In the genomic region with DNA sequence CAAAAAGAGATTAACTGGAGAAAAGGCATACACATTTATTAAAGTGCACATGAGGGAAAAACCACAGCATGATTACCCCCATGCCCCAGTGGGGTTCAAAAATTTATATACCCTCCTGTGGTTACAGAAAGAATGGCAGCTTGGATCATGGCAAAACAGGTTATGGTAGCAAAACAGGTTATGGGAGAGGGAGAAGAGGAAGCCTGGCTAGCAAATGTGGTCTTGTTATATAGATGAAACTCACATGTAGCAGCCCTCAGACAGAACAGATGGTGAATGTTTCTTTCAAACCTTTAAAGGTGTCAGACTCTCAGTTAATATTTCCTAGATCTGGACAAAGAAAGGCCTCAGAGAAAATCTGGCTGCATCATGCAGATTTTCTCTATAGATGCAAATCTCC, we compare ENCODE assay signal across 15 cellular contexts.
DNase-seq lines count a peak whose midpoint lies in the region; ATAC-seq, FAIRE-seq and TF ChIP-seq lines count a peak whose summit lies in the region.
"Had no signal": no experiment of that assay in that cellular context is flagged by ENCODE, and none has a peak within 500 bp of the region (broad histone marks: within the 10 kb centered on the region; RNA-seq: fewer than 3 reads in every experiment).

No MANE protein-coding gene starts in this region.

- H4K91ac ChIP-seq in H1 (replicated peaks; ENCODE audit: insufficient read length, low read length): no peak overlapping the region

- H3K79me1 ChIP-seq in H1 (ENCODE audit: low read depth, low read length): no peaks in the 10 kb centered on the region; the same call in 1 of the 2 replicates

- TF ChIP-seq EP300 in H1 (IDR thresholded peaks at IDR 0.05; ENCODE audit: borderline replicate concordance in 1 of 2, low read depth in 2 of 2, low read length in 2 of 2): no peak

- peaks cover 7 to 8% of the 10 kb centered on the region in 2 experiments; a peak in 3 of 4 replicates for H3K9me3 ChIP-seq in H1 (ENCODE audit: insufficient read depth in 2 of 2, low read depth in 1 of 2, low read length in 1 of 2)

- H2BK12ac ChIP-seq in H1 (ENCODE audit: low read depth, low read length): no peak overlapping the region

- H3K18ac ChIP-seq in H1 (ENCODE audit: extremely low read depth, low read length): no peak overlapping the region

- peak; percentile 51 for ATAC-seq in GM19455 (IDR thresholded peaks at IDR 0.05; ENCODE audit: unreplicated experiment)
- ATAC-seq in HG03097 (IDR thresholded peaks at IDR 0.05; ENCODE audit: low FRiP score, unreplicated experiment): peak; percentile 65
- ATAC-seq: activated CD8-positive, alpha-beta T cell treated with anti-CD3 and anti-CD28 coated beads, Interleukin-2, amount 10 ng/mL, durations not matched to agents 7 days and 5 days; effector memory CD8-positive, alpha-beta T cell; gastroesophageal sphincter had no signal

- no peak overlapping the region for H3K4me2 ChIP-seq in H1 (ENCODE audit: insufficient read depth in 1 of 2, low read depth in 2 of 2, low read length in 2 of 2)

- TF ChIP-seq CTCF in H1 (IDR thresholded peaks at IDR 0.05; ENCODE audit: control extremely low read depth in 1 of 3, insufficient read depth in 1 of 3, low read depth in 1 of 3, low read length in 3 of 3): no peak

- no peak overlapping the region for H2AK5ac ChIP-seq in H1 (ENCODE audit: low read depth, low read length)

- no peak overlapping the region for H2BK5ac ChIP-seq in H1 (ENCODE audit: low read depth, low read length)

- POLR2A ChIA-PET in H1 (lab: Charles Lee; ENCODE audit: partially characterized antibody): no interaction called here

- DNase-seq in GM18507 (ENCODE audit: extremely low spot score, insufficient read length, low read depth): no peak
- no peak for DNase-seq in H1 (ENCODE audit: low read depth in 1 of 2, low spot score in 2 of 2)
- DNase-seq in stimulated activated CD4-positive, alpha-beta T cell treated with anti-CD3 and anti-CD28 coated beads, Interleukin-1b, Interleukin-23, amount 100 ng/mL, for 48 hours: no peak
- no peak for DNase-seq in ecto neural progenitor cell (ENCODE audit: low spot score)
- DNase-seq in T1000 (lab: John Stamatoyannopoulos, UW): no peak
- no peak for DNase-seq in urothelium cell line (ENCODE audit: low spot score)
- DNase-seq: activated CD8-positive, alpha-beta T cell treated with anti-CD3 and anti-CD28 coated beads, Interleukin-2, amount 10 ng/mL, durations not matched to agents 7 days and 5 days; activated gamma-delta T cell; DND-41; effector memory CD8-positive, alpha-beta T cell; NCI-H1436; stimulated activated CD4-positive, alpha-beta T cell treated with anti-CD3 and anti-CD28 coated beads, Interleukin-2, amount 100 ng/mL, for 48 hours had no signal

- H3K9ac ChIP-seq in H1 (replicated peaks in 1 of 4; ENCODE audit: extremely low read depth in 1 of 4, low read depth in 3 of 4, low read length in 3 of 4): no peak overlapping the region

- H2AFZ ChIP-seq in H1 (ENCODE audit: low read length): no peak overlapping the region

- H3K36me3 ChIP-seq in H1 (ENCODE audit: control insufficient read depth in 2 of 4, insufficient read depth in 4 of 4, low read length in 3 of 4): no peaks in the 10 kb centered on the region

- no peak overlapping the region for H4K8ac ChIP-seq in H1 (ENCODE audit: extremely low read depth, insufficient read depth, low read length)

- no peaks in the 10 kb centered on the region for H3K23me2 ChIP-seq in H1 (ENCODE audit: low read depth, low read length)

- H3K4me1 ChIP-seq in H1 (replicated peaks in 1 of 4; ENCODE audit: control insufficient read depth in 3 of 4, insufficient read depth in 4 of 4, low read length in 3 of 4): peaks cover 2 to 5% (median 3%) of the 10 kb centered on the region in 4 experiments; a peak in 3 of 7 replicates
- H3K4me1 ChIP-seq: gastroesophageal sphincter had no signal

- no peak overlapping the region for H3K4me3 ChIP-seq in H1 (ENCODE audit: extremely low read depth in 1 of 4, insufficient read depth in 2 of 4, low read depth in 3 of 4, low read length in 4 of 4)
- H3K4me3 ChIP-seq: gastroesophageal sphincter had no signal

- no peak overlapping the region for H3K27ac ChIP-seq in H1 (ENCODE audit: low read depth, low read length)
- H3K27ac ChIP-seq: gastroesophageal sphincter had no signal

- no peaks in the 10 kb centered on the region for H4K20me1 ChIP-seq in H1 (replicated peaks in 1 of 2; ENCODE audit: control insufficient read depth in 1 of 2, insufficient read depth in 2 of 2, low read length in 2 of 2)

- H3K56ac ChIP-seq in H1 (replicated peaks; ENCODE audit: insufficient read length, low read depth, low read length): no peak overlapping the region

- no peak overlapping the region for H3K14ac ChIP-seq in H1 (ENCODE audit: insufficient read length)

- no peak overlapping the region for H3K23ac ChIP-seq in H1 (ENCODE audit: insufficient read length)

- TF ChIP-seq RAD21 in H1 (IDR thresholded peaks at IDR 0.05 in 1 of 2, conservative IDR thresholded peaks at IDR 0.05 in 1 of 2; ENCODE audit: low read depth in 2 of 2, low read length in 2 of 2): no peak

- H2BK15ac ChIP-seq in H1 (ENCODE audit: low read length): no peak overlapping the region

- H3K79me2 ChIP-seq in H1 (ENCODE audit: control insufficient read depth in 1 of 2, insufficient read depth in 2 of 2, low read length in 2 of 2): no peaks in the 10 kb centered on the region

- H2BK120ac ChIP-seq in H1 (replicated peaks; ENCODE audit: low read depth, low read length): no peak overlapping the region

- peak; percentile 64 for FAIRE-seq in GM18507 (lab: Jason Lieb, UNC)
- peak; percentile 13 for FAIRE-seq in H1 (lab: Jason Lieb, UNC)
- no peak for FAIRE-seq in urothelium cell line (lab: Jason Lieb, UNC)

- TF ChIP-seq POLR2A in H1 (IDR thresholded peaks at IDR 0.05; ENCODE audit: control extremely low read depth in 1 of 2, low read depth in 2 of 2, low read length in 2 of 2): no peak

- H3K27me3 ChIP-seq in H1 (replicated peaks in 1 of 4; ENCODE audit: control insufficient read depth in 3 of 4, extremely low read depth in 1 of 4, insufficient read depth in 3 of 4, low read length in 3 of 4): no peaks in the 10 kb centered on the region
- H3K27me3 ChIP-seq: gastroesophageal sphincter had no signal

- CTCF ChIA-PET in H1 (lab: Charles Lee; ENCODE audit: partially characterized antibody): interaction anchor here (0.7 kb wide), 1 partner anchor 20 kb away, joined by 3 read pairs; no protein-coding TSS in a partner anchor

- H2BK20ac ChIP-seq in H1 (ENCODE audit: low read length): no peak overlapping the region

- no peak overlapping the region for H3K4ac ChIP-seq in H1 (replicated peaks; ENCODE audit: insufficient read length, low read depth, low read length)

- H4K5ac ChIP-seq in H1 (ENCODE audit: insufficient read length, low read depth, low read length): no peak overlapping the region

TF ChIP-seq in H1, 55 proteins besides CTCF, POLR2A, EP300 and RAD21 (continues in another document):
- TF ChIP-seq ZNF274 (IDR thresholded peaks at IDR 0.05; ENCODE audit: borderline replicate concordance, extremely low read depth, low read length) (no peak), EGR1 (IDR thresholded peaks at IDR 0.05; ENCODE audit: borderline replicate concordance, low read depth, low read length) (no peak)
